8 cellular contexts compared by ENCODE assay signal in the genomic region with DNA sequence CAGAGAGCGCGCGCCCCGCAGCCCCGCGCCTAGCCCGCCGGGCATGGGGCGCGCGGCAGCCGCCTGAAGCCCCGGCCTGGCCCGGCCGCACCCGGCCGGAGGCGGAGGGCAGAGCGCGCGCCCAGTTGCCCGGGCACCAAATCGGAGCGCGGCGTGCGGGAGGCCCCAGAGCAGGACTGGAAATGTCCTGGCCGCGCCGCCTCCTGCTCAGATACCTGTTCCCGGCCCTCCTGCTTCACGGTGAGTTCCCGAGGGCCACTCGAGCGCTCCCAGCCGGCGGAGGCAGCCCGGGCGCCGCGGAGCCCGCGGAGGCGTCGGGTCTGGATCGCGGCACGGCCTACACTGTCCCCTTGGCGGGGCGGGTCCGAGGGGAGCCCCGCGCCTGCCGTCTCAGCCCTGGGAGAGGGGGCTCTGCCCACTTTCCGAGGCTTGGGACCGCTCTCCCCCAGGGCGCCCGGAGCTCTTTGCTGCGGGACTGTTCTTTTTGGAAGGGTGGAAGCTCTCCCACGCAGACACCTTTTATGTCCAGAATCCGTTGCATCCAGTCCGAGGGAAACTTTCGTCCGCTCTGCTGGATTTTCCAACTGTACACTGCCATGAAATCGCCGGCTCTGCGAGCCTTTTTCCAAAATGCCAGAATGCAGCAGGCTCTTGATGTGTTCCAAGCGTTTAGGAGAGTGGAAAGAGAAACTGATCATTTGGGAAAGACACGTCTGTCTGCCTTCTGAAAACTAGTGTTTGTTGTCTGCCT. TPM values are rescaled to one million over a fixed set of nuclear protein-coding genes. Genes with fewer than 3 reads are reported as not detected.
A peak's percentile ranks its signal among the peaks of the same experiment; 100 is the strongest.
DNase-seq lines count a peak whose midpoint lies in the region; ATAC-seq, FAIRE-seq and TF ChIP-seq lines count a peak whose summit lies in the region.

No MANE protein-coding gene starts in this region.

- 0 to 3% methylated on average over 10 to 40 of the region's 69 CpGs for WGBS in body of pancreas, 2 donors
- under 1% methylated on average over 6 of the region's 69 CpGs for WGBS in HepG2 (ENCODE audit: low lambda C conversion rate)
- WGBS in thymus, result 1% methylated on average over 69 of the region's 69 CpGs

- H3K36me3 ChIP-seq in body of pancreas (replicated peaks in 1 of 2; ENCODE audit: insufficient read depth in 1 of 2, low read depth in 2 of 2), result no peaks in the 10 kb centered on the region
- H3K36me3 ChIP-seq in HepG2 (replicated peaks in 1 of 2; ENCODE audit: control insufficient read depth in 1 of 2, insufficient read depth in 2 of 2, low read length in 2 of 2), result no peaks in the 10 kb centered on the region
- no peaks in the 10 kb centered on the region for H3K36me3 ChIP-seq in thymus (ENCODE audit: control insufficient read depth, insufficient read depth)

- no peak for TF ChIP-seq EP300 in HepG2 (IDR thresholded peaks at IDR 0.05; ENCODE audit: low read depth in 2 of 2, low read length in 2 of 2)
- TF ChIP-seq EP300 in HepG2 (CRISPR knock-in tag; IDR thresholded peaks at IDR 0.05; ENCODE audit: borderline replicate concordance), result no peak

- peak overlapping the region; percentile 16 to 38 for H3K4me3 ChIP-seq in body of pancreas
- peak overlapping the region; percentile 46 to 76 (median 58) for H3K4me3 ChIP-seq in HepG2 (replicated peaks in 1 of 3; ENCODE audit: insufficient read depth in 1 of 3, low read depth in 2 of 3, low read length in 3 of 3)
- H3K4me3 ChIP-seq in thymus (ENCODE audit: low read length), result peak overlapping the region; percentile 49

- H3K79me2 ChIP-seq in HepG2 (ENCODE audit: insufficient read depth, low read length), result no peaks in the 10 kb centered on the region

- peak overlapping the region; percentile 66 to 77 (median 72) for H3K27ac ChIP-seq in body of pancreas
- no peak overlapping the region for H3K27ac ChIP-seq in HepG2 (ENCODE audit: extremely low read length, insufficient read depth, low read length)
- H3K27ac ChIP-seq in thymus (ENCODE audit: low read depth), result no peak overlapping the region

- CTCF ChIA-PET in HepG2 (lab: Yijun Ruan, JAX; ENCODE audit: low intra/inter-chr PET ratio, low total read pairs), result no interaction called here

- no peak overlapping the region for H2AFZ ChIP-seq in HepG2 (ENCODE audit: low read length)

- TF ChIP-seq RAD21 in HepG2 (CRISPR knock-in tag; IDR thresholded peaks at IDR 0.05), result no peak

- intact Hi-C loops in body of pancreas (cut with DNase I) (no loop called here), HepG2 (cut with micrococcal nuclease; ENCODE audit: unreplicated experiment) (no loop called here)

- H3K4me2 ChIP-seq in HepG2 (ENCODE audit: low read depth, low read length), result peak overlapping the region; percentile 91

- in situ Hi-C loops in HepG2 (cut with HindIII; ENCODE audit: extremely low pct_ligation_motif_present, low pct_unique_long_range_greater_than_20kb), result no loop called here

- POLR2A ChIA-PET in HepG2 (lab: Yijun Ruan, JAX), result no interaction called here

- H3K27me3 ChIP-seq in body of pancreas (no peaks in the 10 kb centered on the region), HepG2 (ENCODE audit: control insufficient read depth in 1 of 2, insufficient read depth in 2 of 2, low read length in 2 of 2) (peaks cover 2 to 27% of the 10 kb centered on the region in 2 experiments; a peak in 3 of 5 replicates), thymus (ENCODE audit: control insufficient read depth, insufficient read depth) (peaks cover 17% of the 10 kb centered on the region)

- H3K4me1 ChIP-seq in body of pancreas (peaks cover 29% of the 10 kb centered on the region), HepG2 (ENCODE audit: insufficient read depth, low read length) (peaks cover 45% of the 10 kb centered on the region), thymus (ENCODE audit: control insufficient read depth, insufficient read depth, low read length) (peaks cover 10% of the 10 kb centered on the region)

- peak overlapping the region; percentile 71 for H3K9ac ChIP-seq in HepG2 (ENCODE audit: insufficient read depth, low read depth, low read length)

- H4K20me1 ChIP-seq in HepG2 (ENCODE audit: insufficient read depth, low read length), result no peaks in the 10 kb centered on the region

- no peak for FAIRE-seq in HepG2 (lab: Jason Lieb, UNC)

- H3K9me3 ChIP-seq in body of pancreas (no peaks in the 10 kb centered on the region), HepG2 (ENCODE audit: low read length) (no peaks in the 10 kb centered on the region), thymus (ENCODE audit: control insufficient read depth) (no peaks in the 10 kb centered on the region)

- TF ChIP-seq POLR2A in body of pancreas (IDR thresholded peaks at IDR 0.05) (peak in 1 of 3 donors; percentile 27), HepG2 (IDR thresholded peaks at IDR 0.05; ENCODE audit: insufficient read depth in 1 of 2, low read depth in 2 of 2, low read length in 2 of 2) (no peak)

- no peak for TF ChIP-seq CTCF in body of pancreas (IDR thresholded peaks at IDR 0.05)
- TF ChIP-seq CTCF in HepG2 (CRISPR knock-in tag; IDR thresholded peaks at IDR 0.05), result no peak

- no TSS peak for BruUV-seq in HepG2 (replicated peaks; lab: Mats Ljungman, UMichigan)

- peak; percentile 59 for DNase-seq in NCI-H748 (lab: John Stamatoyannopoulos, UW; ENCODE audit: unreplicated experiment)
- no peak for DNase-seq in NCI-H748 treated with DMSO at 0.1 percent for 48 hours (lab: John Stamatoyannopoulos, UW)
- DNase-seq in body of pancreas, result peak; percentile 50 to 66 (median 52)
- no peak for DNase-seq in HepG2 (ENCODE audit: low spot score)
- DNase-seq in kidney glomerular epithelial cell (lab: John Stamatoyannopoulos, UW), result no peak

- peak; percentile 55 for ATAC-seq in body of pancreas
- peak; percentile 64 for ATAC-seq in HepG2
- no peak for ATAC-seq in GM21576 (IDR thresholded peaks at IDR 0.05; ENCODE audit: unreplicated experiment)
- no peak for ATAC-seq in HG03280 (IDR thresholded peaks at IDR 0.05; ENCODE audit: unreplicated experiment)

TF ChIP-seq in HepG2, 621 proteins besides CTCF, POLR2A, EP300 and RAD21 (continues in another document):
- TF ChIP-seq POGZ (CRISPR knock-in tag; IDR thresholded peaks at IDR 0.05) (no peak), PHF21A (CRISPR knock-in tag; IDR thresholded peaks at IDR 0.05) (no peak), RBFOX2 (IDR thresholded peaks at IDR 0.05; ENCODE audit: low read depth, low read length) (peak; percentile 88), ZSCAN29 (CRISPR knock-in tag; conservative IDR thresholded peaks at IDR 0.05) (peak; percentile 77), FLYWCH1 (CRISPR knock-in tag; IDR thresholded peaks at IDR 0.05) (no peak), RAD51 (IDR thresholded peaks at IDR 0.05; ENCODE audit: borderline replicate concordance) (no peak), HNRNPL (IDR thresholded peaks at IDR 0.05; ENCODE audit: low read depth, low read length) (no peak), ZFP36 (IDR thresholded peaks at IDR 0.05; ENCODE audit: borderline replicate concordance, low read depth, low read length, partially characterized antibody) (peak; percentile 6), ZNF670 (CRISPR knock-in tag; IDR thresholded peaks at IDR 0.05; ENCODE audit: borderline replicate concordance) (no peak), TARDBP (CRISPR knock-in tag; IDR thresholded peaks at IDR 0.05) (no peak), TEAD3 (CRISPR knock-in tag; optimal IDR thresholded peaks at IDR 0.05; ENCODE audit: borderline replicate concordance) (no peak), HOXA9 (CRISPR knock-in tag; IDR thresholded peaks at IDR 0.05; ENCODE audit: borderline replicate concordance) (no peak), EZH2 (conservative IDR thresholded peaks at IDR 0.05; ENCODE audit: low read depth, low read length) (peak; percentile 72; the same call in 1 of the 2 replicates), ARID2 (CRISPR knock-in tag; IDR thresholded peaks at IDR 0.05; ENCODE audit: borderline replicate concordance) (no peak), SRSF4 (IDR thresholded peaks at IDR 0.05; ENCODE audit: low read depth, low read length, poor library complexity, severe bottlenecking) (no peak)
- TF ChIP-seq, protein P1, sequence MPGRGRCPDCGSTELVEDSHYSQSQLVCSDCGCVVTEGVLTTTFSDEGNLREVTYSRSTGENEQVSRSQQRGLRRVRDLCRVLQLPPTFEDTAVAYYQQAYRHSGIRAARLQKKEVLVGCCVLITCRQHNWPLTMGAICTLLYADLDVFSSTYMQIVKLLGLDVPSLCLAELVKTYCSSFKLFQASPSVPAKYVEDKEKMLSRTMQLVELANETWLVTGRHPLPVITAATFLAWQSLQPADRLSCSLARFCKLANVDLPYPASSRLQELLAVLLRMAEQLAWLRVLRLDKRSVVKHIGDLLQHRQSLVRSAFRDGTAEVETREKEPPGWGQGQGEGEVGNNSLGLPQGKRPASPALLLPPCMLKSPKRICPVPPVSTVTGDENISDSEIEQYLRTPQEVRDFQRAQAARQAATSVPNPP (CRISPR knock-in tag; IDR thresholded peaks at IDR 0.05), result no peak

RNA-seq across cellular contexts. Expression of gene APCDD1, which starts 0.5 kb away (rescaled TPM):
- total RNA-seq in body of pancreas (10 to 100 TPM in 1 of 2 donors, 1 to 10 TPM in 1; 8.6 to 31.3 TPM), HepG2 (2016; rRNA removed; fragmentation: Illumina TruSeq; extraction: Trizol) (2.1 and 2.4 TPM in 2 replicates)
- total RNA-seq in HepG2 (2016; cell fraction: cytosol; rRNA removed; fragmentation: Illumina TruSeq; extraction: Trizol; ENCODE audit: low read depth), result 0.81 and 0.88 TPM in 2 replicates
- 1.9 and 2.4 TPM in 2 replicates for total RNA-seq in HepG2 (2016; cell fraction: insoluble cytoplasmic fraction; rRNA removed; fragmentation: Illumina TruSeq; extraction: Trizol)
- total RNA-seq in HepG2 (2016; cell fraction: membrane; rRNA removed; fragmentation: Illumina TruSeq; extraction: Trizol), result 2.0 and 2.8 TPM in 2 replicates
- 1.8 and 2.5 TPM in 2 replicates for total RNA-seq in HepG2 (2016; cell fraction: nucleus; rRNA removed; fragmentation: Illumina TruSeq; extraction: Trizol)
- polyA plus RNA-seq in HepG2 (2011; rRNA removed) (6.0 and 8.6 TPM in 2 replicates), thymus (2.5 TPM)
- 2.7 and 3.7 TPM in 2 replicates for polyA plus RNA-seq in HepG2 (2011; cell fraction: cytosol; rRNA removed)
- polyA plus RNA-seq in HepG2 (2011; cell fraction: nucleus; rRNA removed), result 1.5 and 2.6 TPM in 2 replicates
- 3.1 and 4.2 TPM in 2 replicates for polyA plus RNA-seq in HepG2 (2012)
- polyA plus RNA-seq in HepG2 (2016; cell fraction: cytosol; fragmentation: Illumina TruSeq; extraction: Trizol; ENCODE audit: low read depth), result 1.3 and 2.3 TPM in 2 replicates
- polyA plus RNA-seq in HepG2 (2016; cell fraction: insoluble cytoplasmic fraction; fragmentation: Illumina TruSeq; extraction: Trizol; ENCODE audit: low read depth), result 3.1 and 4.7 TPM in 2 replicates
- 2.5 and 3.6 TPM in 2 replicates for polyA plus RNA-seq in HepG2 (2016; cell fraction: membrane; fragmentation: Illumina TruSeq; extraction: Trizol; ENCODE audit: low read depth)
- 3.6 and 4.3 TPM in 2 replicates for polyA plus RNA-seq in HepG2 (2016; cell fraction: nucleus; fragmentation: Illumina TruSeq; extraction: Trizol; ENCODE audit: insufficient read depth, low read depth)
- polyA minus RNA-seq in HepG2 (2011; rRNA and poly(A)+ RNA removed; ENCODE audit: low replicate concordance), result 8.8 TPM in 1 of 2 replicates, not detected in the other
- polyA minus RNA-seq in HepG2 (2011; cell fraction: cytosol; rRNA and poly(A)+ RNA removed), result 1.5 and 3.5 TPM in 2 replicates
- polyA minus RNA-seq in HepG2 (2011; cell fraction: nucleus; rRNA and poly(A)+ RNA removed), result 2.3 and 2.5 TPM in 2 replicates

Comparison
In these comparisons a context has a peak if more than half of its experiments do, and no peak if none do; other contexts are left out.
1. DNase-seq: peak in NCI-H748 (single experiment) and body of pancreas (4 of 4); none in NCI-H748 treated with DMSO at 0.1 percent for 48 hours (single experiment), HepG2 (single experiment) and kidney glomerular epithelial cell (single experiment).
2. ATAC-seq: peak in body of pancreas (single experiment) and HepG2 (single experiment); none in GM21576 (single experiment) and HG03280 (single experiment).
3. H3K27ac ChIP-seq: peak in body of pancreas (4 of 4); none in HepG2 (single experiment) and thymus (single experiment).
4. Peak in every context shown above with its lines, with median percentiles within 50 percentile points of each other: H3K4me3 ChIP-seq.